In genomic region chr1:235336903-235337302, GRCh38 we compare ENCODE assay signal across 1 cellular context.
TF ChIP-seq lines count a peak whose summit lies in the region.

No MANE protein-coding gene starts in this region.

TF ChIP-seq in IMR-90, 13 proteins besides CTCF, POLR2A, EP300 and RAD21 (continued from another document):
- TF ChIP-seq, protein P1, sequence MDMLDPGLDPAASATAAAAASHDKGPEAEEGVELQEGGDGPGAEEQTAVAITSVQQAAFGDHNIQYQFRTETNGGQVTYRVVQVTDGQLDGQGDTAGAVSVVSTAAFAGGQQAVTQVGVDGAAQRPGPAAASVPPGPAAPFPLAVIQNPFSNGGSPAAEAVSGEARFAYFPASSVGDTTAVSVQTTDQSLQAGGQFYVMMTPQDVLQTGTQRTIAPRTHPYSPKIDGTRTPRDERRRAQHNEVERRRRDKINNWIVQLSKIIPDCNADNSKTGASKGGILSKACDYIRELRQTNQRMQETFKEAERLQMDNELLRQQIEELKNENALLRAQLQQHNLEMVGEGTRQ (IDR thresholded peaks at IDR 0.05; ENCODE audit: low read depth, low read length) = no peak
- TF ChIP-seq BHLHE40 (IDR thresholded peaks at IDR 0.05; ENCODE audit: low read depth, low read length) (no peak), MXI1 (IDR thresholded peaks at IDR 0.05; ENCODE audit: borderline replicate concordance, low read depth, low read length) (no peak), RFX5 (IDR thresholded peaks at IDR 0.05; ENCODE audit: low read depth, low read length) (no peak), ELK1 (IDR thresholded peaks at IDR 0.05; ENCODE audit: borderline replicate concordance, low read depth, low read length) (no peak)
